In the genomic region with DNA sequence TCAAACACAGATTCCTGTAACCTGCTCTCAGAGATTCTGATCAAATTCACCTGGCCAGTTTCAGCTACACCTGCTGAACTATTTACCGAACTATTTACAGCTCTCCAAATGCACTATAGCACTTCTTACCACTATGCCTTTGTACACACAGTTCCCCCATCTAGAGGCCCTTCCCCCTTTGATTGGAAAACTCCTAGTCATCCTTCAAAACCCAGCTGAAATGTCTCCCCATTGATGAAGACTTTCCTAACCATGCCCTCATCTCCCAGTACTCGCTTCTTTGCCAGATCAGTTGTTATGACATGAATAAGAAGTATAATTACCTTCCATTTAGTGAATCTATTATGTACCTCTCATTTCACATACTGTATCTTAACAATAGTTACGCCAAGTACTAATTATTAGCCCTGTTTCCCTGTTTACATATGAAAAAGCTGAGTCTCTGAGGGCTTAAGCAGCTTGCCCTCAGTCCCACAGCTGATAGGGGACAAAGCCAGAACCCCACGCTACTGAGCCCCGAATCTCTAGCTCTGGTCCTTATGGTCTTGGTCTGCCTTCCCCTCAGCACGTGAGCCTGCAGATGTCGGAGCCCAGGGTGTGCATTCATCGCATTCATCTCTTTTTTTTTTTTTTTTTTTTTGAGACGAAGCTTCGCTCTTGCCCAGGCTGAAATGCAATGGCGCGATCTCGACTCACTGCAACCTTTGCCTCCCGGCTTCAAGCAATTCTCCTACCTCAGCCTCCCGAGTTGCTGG, we compare ENCODE assay signal across 1 cellular context.
TF ChIP-seq lines count a peak whose summit lies in the region.

No MANE protein-coding gene starts in this region.

TF ChIP-seq in HCT116, 20 proteins besides CTCF, POLR2A, EP300 and RAD21:
- TF ChIP-seq EGR1 (IDR thresholded peaks at IDR 0.05; ENCODE audit: low read depth) (no peak), POLR2AphosphoS5 (IDR thresholded peaks at IDR 0.05; ENCODE audit: low read depth, low read length) (no peak)
TF ChIP-seq in HCT116: peak in this region for 0.
